In genomic region chr19:15538774-15539173, GRCh38 we compare ENCODE assay signal across 23 cellular contexts. TPM values are rescaled to one million over a fixed set of nuclear protein-coding genes. Genes with fewer than 3 reads are reported as not detected.
A peak's percentile ranks its signal among the peaks of the same experiment; 100 is the strongest.
DNase-seq lines count a peak whose midpoint lies in the region; ATAC-seq, FAIRE-seq and TF ChIP-seq lines count a peak whose summit lies in the region.
"Had no signal": no experiment of that assay in that cellular context is flagged by ENCODE, and none has a peak within 500 bp of the region (broad histone marks: within the 10 kb centered on the region; RNA-seq: fewer than 3 reads in every experiment).

No MANE protein-coding gene starts in this region.

- H3K79me2 ChIP-seq in HepG2 (ENCODE audit: insufficient read depth, low read length) (no peaks in the 10 kb centered on the region), PC-3 (ENCODE audit: low read length) (no peaks in the 10 kb centered on the region), OCI-LY7 (ENCODE audit: insufficient read depth, low read depth, low read length) (no peaks in the 10 kb centered on the region)

- TF ChIP-seq EP300 in HepG2 (IDR thresholded peaks at IDR 0.05; ENCODE audit: low read depth in 2 of 2, low read length in 2 of 2), result no peak
- TF ChIP-seq EP300 in HepG2 (CRISPR knock-in tag; IDR thresholded peaks at IDR 0.05; ENCODE audit: borderline replicate concordance), result no peak

- no peak for DNase-seq in HepG2 (ENCODE audit: low spot score)
- DNase-seq in right lobe of liver, result no peak
- DNase-seq in PC-3, result peak; percentile 30
- DNase-seq in choroid plexus epithelial cell (ENCODE audit: low read depth), result peak; percentile 23
- DNase-seq in uterus, result no peak
- DNase-seq in OCI-LY7 (ENCODE audit: low spot score), result no peak
- DNase-seq: activated effector memory CD4-positive, alpha-beta T cell treated with anti-CD3 and anti-CD28 coated beads, Interleukin-2, amount 50 U/mL, for 16 hours; anterior cingulate cortex; CD8-positive, alpha-beta T cell; DMS79; effector memory CD8-positive, alpha-beta T cell; heart left ventricle; lower lobe of right lung; NCI-H1105 treated with DMSO at 0.1 percent for 48 hours; NCI-H2107; NCI-H510A had no signal

- H3K27ac ChIP-seq in HepG2 (ENCODE audit: extremely low read length, insufficient read depth, low read length) (no peak overlapping the region), right lobe of liver (no peak overlapping the region), PC-3 (ENCODE audit: low read length) (no peak overlapping the region), uterus (no peak overlapping the region), OCI-LY7 (ENCODE audit: low read depth, low read length, poor library complexity, severe bottlenecking) (no peak overlapping the region)
- H3K27ac ChIP-seq: heart left ventricle, KMS-11, lower lobe of right lung, SJCRH30 had no signal

- no peak for FAIRE-seq in HepG2 (lab: Jason Lieb, UNC)

- TF ChIP-seq CTCF in HepG2 (CRISPR knock-in tag; IDR thresholded peaks at IDR 0.05) (no peak), right lobe of liver (IDR thresholded peaks at IDR 0.05) (no peak), PC-3 (conservative IDR thresholded peaks at IDR 0.05; ENCODE audit: low read depth, low read length) (no peak), choroid plexus epithelial cell (conservative IDR thresholded peaks at IDR 0.05; ENCODE audit: low read depth, low read length) (no peak), uterus (IDR thresholded peaks at IDR 0.05) (no peak), OCI-LY7 (conservative IDR thresholded peaks at IDR 0.05; ENCODE audit: low read length) (no peak)

- no peak for ATAC-seq in HepG2
- ATAC-seq in right lobe of liver, result no peak
- ATAC-seq in PC-3, result no peak
- ATAC-seq in HG02852 (IDR thresholded peaks at IDR 0.05; ENCODE audit: unreplicated experiment), result no peak
- no peak for ATAC-seq in HG02798 (IDR thresholded peaks at IDR 0.05; ENCODE audit: poor library complexity, unreplicated experiment)
- ATAC-seq: activated CD4-positive, CD25-positive, alpha-beta regulatory T cell treated with anti-CD3 and anti-CD28 coated beads, Interleukin-2, amount 50 U/mL, for 24 hours; CD8-positive, alpha-beta T cell; effector memory CD8-positive, alpha-beta T cell; heart left ventricle; lower lobe of right lung had no signal

- in situ Hi-C loops in HepG2 (cut with HindIII; ENCODE audit: extremely low pct_ligation_motif_present, low pct_unique_long_range_greater_than_20kb), result no loop called here

- H3K9ac ChIP-seq in HepG2 (ENCODE audit: insufficient read depth, low read depth, low read length) (no peak overlapping the region), PC-3 (ENCODE audit: low read length) (no peak overlapping the region)
- H3K9ac ChIP-seq: KMS-11 had no signal

- no peak overlapping the region for H3K4me2 ChIP-seq in HepG2 (ENCODE audit: low read depth, low read length)
- H3K4me2 ChIP-seq in PC-3 (ENCODE audit: low read length), result no peak overlapping the region
- no peak overlapping the region for H3K4me2 ChIP-seq in OCI-LY7 (ENCODE audit: low read length)
- H3K4me2 ChIP-seq: KMS-11 had no signal

- H3K9me3 ChIP-seq in HepG2 (ENCODE audit: low read length) (no peaks in the 10 kb centered on the region), right lobe of liver (no peaks in the 10 kb centered on the region), PC-3 (ENCODE audit: low read length) (no peaks in the 10 kb centered on the region; the same call in 1 of the 2 replicates), uterus (no peaks in the 10 kb centered on the region), OCI-LY7 (ENCODE audit: low read length) (no peaks in the 10 kb centered on the region)
- H3K9me3 ChIP-seq: lower lobe of right lung had no signal

- no peaks in the 10 kb centered on the region for H3K9me2 ChIP-seq in PC-3 (replicated peaks; ENCODE audit: low read length)
- H3K9me2 ChIP-seq in OCI-LY7 (ENCODE audit: insufficient read depth, low read length), result no peaks in the 10 kb centered on the region

- no peak for TF ChIP-seq RAD21 in HepG2 (CRISPR knock-in tag; IDR thresholded peaks at IDR 0.05)

- H4K20me1 ChIP-seq in HepG2 (ENCODE audit: insufficient read depth, low read length) (no peaks in the 10 kb centered on the region), PC-3 (ENCODE audit: low read length) (no peaks in the 10 kb centered on the region), OCI-LY7 (ENCODE audit: insufficient read depth, low read length) (no peaks in the 10 kb centered on the region)

- WGBS in HepG2 (ENCODE audit: low lambda C conversion rate), result 0% methylated on average over 1 of the region's 1 CpG
- WGBS in right lobe of liver (ENCODE audit: insufficient coverage, low coverage, low lambda C conversion rate, missing lambda C conversion rate), result 23% methylated on average over 1 of the region's 1 CpG

- H3K27me3 ChIP-seq in HepG2 (ENCODE audit: control insufficient read depth in 1 of 2, insufficient read depth in 2 of 2, low read length in 2 of 2) (0 out of 5 replicates have a peak, but pooled peaks cover 0 to 4% of the 10 kb centered on the region in 2 experiments), right lobe of liver (no peaks in the 10 kb centered on the region), PC-3 (ENCODE audit: low read length) (no peaks in the 10 kb centered on the region; the same call in 1 of the 2 replicates), uterus (no peaks in the 10 kb centered on the region)
- H3K27me3 ChIP-seq: SJCRH30 had no signal

- intact Hi-C loops in HepG2 (cut with micrococcal nuclease; ENCODE audit: unreplicated experiment), result no loop called here
- intact Hi-C loops in right lobe of liver (cut with DNase I), result no loop called here
- intact Hi-C loops in PC-3 (cut with micrococcal nuclease), result no loop called here
- intact Hi-C loops in uterus (cut with DNase I; ENCODE audit: low total_unique reads), result no loop called here
- intact Hi-C loops in OCI-LY7 (cut with micrococcal nuclease; ENCODE audit: unreplicated experiment), result no loop called here

- H3K36me3 ChIP-seq in HepG2 (replicated peaks in 1 of 2; ENCODE audit: control insufficient read depth in 1 of 2, insufficient read depth in 2 of 2, low read length in 2 of 2) (no peaks in the 10 kb centered on the region), right lobe of liver (no peaks in the 10 kb centered on the region), PC-3 (ENCODE audit: low read depth, low read length) (no peaks in the 10 kb centered on the region), uterus (no peaks in the 10 kb centered on the region), OCI-LY7 (ENCODE audit: insufficient read depth, low read length) (no peaks in the 10 kb centered on the region)
- H3K36me3 ChIP-seq: heart left ventricle, lower lobe of right lung, SJCRH30 had no signal

- H3K4me3 ChIP-seq in HepG2 (replicated peaks in 1 of 3; ENCODE audit: insufficient read depth in 1 of 3, low read depth in 2 of 3, low read length in 3 of 3) (no peak overlapping the region), right lobe of liver (no peak overlapping the region), PC-3 (ENCODE audit: low read length) (no peak overlapping the region), choroid plexus epithelial cell (ENCODE audit: low read depth, low read length) (no peak overlapping the region), uterus (no peak overlapping the region), OCI-LY7 (ENCODE audit: low read depth, low read length, poor library complexity, severe bottlenecking) (no peak overlapping the region)
- H3K4me3 ChIP-seq: heart left ventricle, lower lobe of right lung, SJCRH30 had no signal

- no peak overlapping the region for H2AFZ ChIP-seq in HepG2 (ENCODE audit: low read length)
- H2AFZ ChIP-seq in PC-3 (ENCODE audit: low read length), result no peak overlapping the region
- no peak overlapping the region for H2AFZ ChIP-seq in OCI-LY7 (ENCODE audit: low read length)

- CTCF ChIA-PET in HepG2 (lab: Yijun Ruan, JAX; ENCODE audit: low intra/inter-chr PET ratio, low total read pairs) (no interaction called here), PC-3 (lab: Charles Lee) (no interaction called here), OCI-LY7 (lab: Charles Lee; ENCODE audit: unreplicated experiment) (no interaction called here)

- no peaks in the 10 kb centered on the region for H3F3A ChIP-seq in PC-3 (ENCODE audit: low read length, unreplicated experiment)

- POLR2A ChIA-PET in HepG2 (lab: Yijun Ruan, JAX), result no interaction called here
- POLR2A ChIA-PET in PC-3 (lab: Charles Lee; ENCODE audit: unreplicated experiment), result no interaction called here
- POLR2A ChIA-PET in OCI-LY7 (lab: Charles Lee), result no interaction called here

- H3K4me1 ChIP-seq in HepG2 (ENCODE audit: insufficient read depth, low read length) (peaks cover 12% of the 10 kb centered on the region), right lobe of liver (peaks cover 0 to 5% (median 0%) of the 10 kb centered on the region in 4 donors), PC-3 (ENCODE audit: insufficient read depth, low read length) (no peaks in the 10 kb centered on the region), uterus (no peaks in the 10 kb centered on the region), OCI-LY7 (ENCODE audit: insufficient read depth, low read length, poor library complexity, severe bottlenecking) (no peaks in the 10 kb centered on the region)
- H3K4me1 ChIP-seq: heart left ventricle, lower lobe of right lung, SJCRH30 had no signal

- TF ChIP-seq POLR2A in HepG2 (IDR thresholded peaks at IDR 0.05; ENCODE audit: insufficient read depth in 1 of 2, low read depth in 2 of 2, low read length in 2 of 2), result no peak
- TF ChIP-seq POLR2A in right lobe of liver (IDR thresholded peaks at IDR 0.05), result no peak
- no peak for TF ChIP-seq POLR2A in uterus (IDR thresholded peaks at IDR 0.05)

- BruUV-seq in HepG2 (replicated peaks; lab: Mats Ljungman, UMichigan), result no TSS peak
- BruUV-seq in PC-3 (replicated peaks; lab: Mats Ljungman, UMichigan), result no TSS peak
- no TSS peak for BruUV-seq in OCI-LY7 (replicated peaks; lab: Mats Ljungman, UMichigan)

RNA-seq across cellular contexts. Expression of gene CYP4F22, which starts 30.4 kb away (rescaled TPM):
- total RNA-seq in HepG2 (2016; rRNA removed; fragmentation: Illumina TruSeq; extraction: Trizol) (not detected in 2 replicates), right lobe of liver (1 to 10 TPM in 5 of 6 experiments, under 1 TPM in 1; 0.95 to 6.0 (median 4.5) TPM), PC-3 (2014; rRNA removed) (0.07 TPM in 1 of 2 replicates, not detected in the other), uterus (not detected), OCI-LY7 (2022) (not detected in 2 replicates)
- not detected in 2 replicates for total RNA-seq in HepG2 (2016; cell fraction: cytosol; rRNA removed; fragmentation: Illumina TruSeq; extraction: Trizol; ENCODE audit: low read depth)
- not detected in 2 replicates for total RNA-seq in HepG2 (2016; cell fraction: insoluble cytoplasmic fraction; rRNA removed; fragmentation: Illumina TruSeq; extraction: Trizol)
- not detected in 2 replicates for total RNA-seq in HepG2 (2016; cell fraction: membrane; rRNA removed; fragmentation: Illumina TruSeq; extraction: Trizol)
- total RNA-seq in HepG2 (2016; cell fraction: nucleus; rRNA removed; fragmentation: Illumina TruSeq; extraction: Trizol), result not detected in 2 replicates
- polyA plus RNA-seq in HepG2 (2011; rRNA removed), result 0.05 and 0.09 TPM in 2 replicates
- 0.04 TPM in 1 of 2 replicates, not detected in the other for polyA plus RNA-seq in HepG2 (2011; cell fraction: cytosol; rRNA removed)
- 0.06 and 0.07 TPM in 2 replicates for polyA plus RNA-seq in HepG2 (2011; cell fraction: nucleus; rRNA removed)
- polyA plus RNA-seq in HepG2 (2012), result 0.08 and 0.13 TPM in 2 replicates
- polyA plus RNA-seq in HepG2 (2016; cell fraction: cytosol; fragmentation: Illumina TruSeq; extraction: Trizol; ENCODE audit: low read depth), result not detected in 2 replicates
- not detected in 2 replicates for polyA plus RNA-seq in HepG2 (2016; cell fraction: insoluble cytoplasmic fraction; fragmentation: Illumina TruSeq; extraction: Trizol; ENCODE audit: low read depth)
- polyA plus RNA-seq in HepG2 (2016; cell fraction: membrane; fragmentation: Illumina TruSeq; extraction: Trizol; ENCODE audit: low read depth), result not detected in 2 replicates
- not detected in 2 replicates for polyA plus RNA-seq in HepG2 (2016; cell fraction: nucleus; fragmentation: Illumina TruSeq; extraction: Trizol; ENCODE audit: insufficient read depth, low read depth)
- not detected in 2 replicates for polyA minus RNA-seq in HepG2 (2011; rRNA and poly(A)+ RNA removed; ENCODE audit: low replicate concordance)
- not detected in 2 replicates for polyA minus RNA-seq in HepG2 (2011; cell fraction: cytosol; rRNA and poly(A)+ RNA removed)
- polyA minus RNA-seq in HepG2 (2011; cell fraction: nucleus; rRNA and poly(A)+ RNA removed), result not detected in 2 replicates
- total RNA-seq in OCI-LY7 (2014; rRNA removed; shearing (Covaris generic)), result not detected in 2 replicates
- total RNA-seq: fibroblast of lung, renal cortical epithelial cell, SJCRH30 had no signal
- polyA plus RNA-seq: fibroblast of lung, heart left ventricle had no signal

RNA-seq across cellular contexts. Expression of gene PGLYRP2, which starts 59.5 kb away (rescaled TPM):
- 0.49 and 1.0 TPM in 2 replicates for total RNA-seq in HepG2 (2016; rRNA removed; fragmentation: Illumina TruSeq; extraction: Trizol)
- 0.10 and 0.53 TPM in 2 replicates for total RNA-seq in HepG2 (2016; cell fraction: cytosol; rRNA removed; fragmentation: Illumina TruSeq; extraction: Trizol; ENCODE audit: low read depth)
- 0.46 and 1.3 TPM in 2 replicates for total RNA-seq in HepG2 (2016; cell fraction: insoluble cytoplasmic fraction; rRNA removed; fragmentation: Illumina TruSeq; extraction: Trizol)
- total RNA-seq in HepG2 (2016; cell fraction: membrane; rRNA removed; fragmentation: Illumina TruSeq; extraction: Trizol), result 0.17 and 0.49 TPM in 2 replicates
- 0.94 and 1.4 TPM in 2 replicates for total RNA-seq in HepG2 (2016; cell fraction: nucleus; rRNA removed; fragmentation: Illumina TruSeq; extraction: Trizol)
- 0.04 and 0.35 TPM in 2 replicates for polyA plus RNA-seq in HepG2 (2011; rRNA removed)
- 0.08 and 0.22 TPM in 2 replicates for polyA plus RNA-seq in HepG2 (2011; cell fraction: cytosol; rRNA removed)
- polyA plus RNA-seq in HepG2 (2011; cell fraction: nucleus; rRNA removed), result 0.27 and 0.69 TPM in 2 replicates
- 0.11 and 1.1 TPM in 2 replicates for polyA plus RNA-seq in HepG2 (2012)
- polyA plus RNA-seq in HepG2 (2016; cell fraction: cytosol; fragmentation: Illumina TruSeq; extraction: Trizol; ENCODE audit: low read depth), result 0.11 and 0.19 TPM in 2 replicates
- polyA plus RNA-seq in HepG2 (2016; cell fraction: insoluble cytoplasmic fraction; fragmentation: Illumina TruSeq; extraction: Trizol; ENCODE audit: low read depth), result 0.35 and 0.38 TPM in 2 replicates
- polyA plus RNA-seq in HepG2 (2016; cell fraction: membrane; fragmentation: Illumina TruSeq; extraction: Trizol; ENCODE audit: low read depth), result 0.22 and 0.28 TPM in 2 replicates
- polyA plus RNA-seq in HepG2 (2016; cell fraction: nucleus; fragmentation: Illumina TruSeq; extraction: Trizol; ENCODE audit: insufficient read depth, low read depth), result 0.79 and 2.3 TPM in 2 replicates
- 0.07 and 0.34 TPM in 2 replicates for polyA minus RNA-seq in HepG2 (2011; rRNA and poly(A)+ RNA removed; ENCODE audit: low replicate concordance)
- 0.20 TPM in 1 of 2 replicates, not detected in the other for polyA minus RNA-seq in HepG2 (2011; cell fraction: cytosol; rRNA and poly(A)+ RNA removed)
- 1.0 TPM in 1 of 2 replicates, not detected in the other for polyA minus RNA-seq in HepG2 (2011; cell fraction: nucleus; rRNA and poly(A)+ RNA removed)
- 100 to 1,000 TPM in 2 of 6 experiments, 10 to 100 TPM in 4; 45.1 to 135 (median 59.2) TPM for total RNA-seq in right lobe of liver
- not detected in 2 replicates for total RNA-seq in PC-3 (2014; rRNA removed)
- not detected for total RNA-seq in uterus
- total RNA-seq in OCI-LY7 (2014; rRNA removed; shearing (Covaris generic)), result not detected in 2 replicates
- total RNA-seq in OCI-LY7 (2022), result not detected in 2 replicates
- total RNA-seq: CD8-positive, alpha-beta T cell; fibroblast of lung; heart left ventricle; lower lobe of right lung; renal cortical epithelial cell; SJCRH30 had no signal
- polyA plus RNA-seq: fibroblast of lung, heart left ventricle had no signal

Comparison
In these comparisons a context has a peak if more than half of its experiments do, and no peak if none do; other contexts are left out.
1. RNA of gene PGLYRP2, which starts 59.5 kb away (total RNA-seq): 45.1 to 135 TPM in right lobe of liver; 0.10 to 1.4 TPM in HepG2, not detected in OCI-LY7, not detected in PC-3 and not detected in uterus; every median in the first group is over 10 times any median in the second.
2. DNase-seq: peak in PC-3 (single experiment) and choroid plexus epithelial cell (single experiment); none in HepG2 (single experiment), right lobe of liver (0 of 3), uterus (0 of 2) and OCI-LY7 (single experiment).